Comparison of ENCODE assay signal across 8 cellular contexts in the genomic region with DNA sequence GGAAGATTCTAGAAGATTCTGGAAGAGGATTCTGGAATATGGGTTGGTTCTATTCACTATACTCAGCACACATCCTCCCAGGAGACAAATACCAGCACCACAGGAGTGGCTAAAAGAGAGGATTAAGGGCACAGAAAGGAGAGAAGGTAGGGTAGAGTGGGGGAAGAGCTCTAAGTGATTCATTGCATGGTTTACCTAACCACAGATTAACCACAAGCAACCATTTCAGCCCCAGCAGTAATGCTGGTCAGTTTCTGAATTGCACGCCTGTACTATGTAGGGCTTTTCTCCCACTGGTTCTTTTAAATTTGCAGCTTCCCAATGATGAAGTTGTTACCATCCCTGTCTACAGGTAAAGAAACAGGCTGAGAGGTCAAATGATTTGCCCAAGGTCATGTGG.
DNase-seq lines count a peak whose midpoint lies in the region; ATAC-seq and TF ChIP-seq lines count a peak whose summit lies in the region.
"Had no signal": no experiment of that assay in that cellular context is flagged by ENCODE, and none has a peak within 500 bp of the region (broad histone marks: within the 10 kb centered on the region; RNA-seq: fewer than 3 reads in every experiment).

No MANE protein-coding gene starts in this region.

- ATAC-seq in GM18909 (IDR thresholded peaks at IDR 0.05; ENCODE audit: poor library complexity, unreplicated experiment) (peak; percentile 85), HG03066 (IDR thresholded peaks at IDR 0.05; ENCODE audit: low read depth, unreplicated experiment) (peak; percentile 70)
- ATAC-seq: WTC11 had no signal

- no peak overlapping the region for H2AFZ ChIP-seq in smooth muscle cell (ENCODE audit: low read depth)

- H3K27me3 ChIP-seq in SJCRH30 (no peaks in the 10 kb centered on the region), smooth muscle cell (ENCODE audit: low read depth) (no peaks in the 10 kb centered on the region)

- WGBS in smooth muscle cell (ENCODE audit: low lambda C conversion rate): 11% methylated on average over 1 of the region's 1 CpG

- H3K27ac ChIP-seq in SJCRH30 (no peak overlapping the region), smooth muscle cell (ENCODE audit: low read depth) (no peak overlapping the region)

- DNase-seq in SJCRH30 (peak; percentile 61 to 84), smooth muscle cell (lab: John Stamatoyannopoulos, UW; ENCODE audit: unreplicated experiment) (no peak), T1000 (lab: John Stamatoyannopoulos, UW) (no peak), Ammon's horn (ENCODE audit: low spot score) (no peak), amniotic stem cell (lab: John Stamatoyannopoulos, UW) (no peak)

- H3K4me1 ChIP-seq in SJCRH30 (peaks cover 31% of the 10 kb centered on the region), smooth muscle cell (ENCODE audit: low read depth) (peaks cover 9% of the 10 kb centered on the region)

- no peaks in the 10 kb centered on the region for H3F3A ChIP-seq in smooth muscle cell (ENCODE audit: low read depth)

- H3K79me2 ChIP-seq in smooth muscle cell (ENCODE audit: low read depth): no peaks in the 10 kb centered on the region

- no peaks in the 10 kb centered on the region for H3K9me3 ChIP-seq in SJCRH30 (replicated peaks)
- H3K9me3 ChIP-seq in smooth muscle cell (replicated peaks; ENCODE audit: low read depth): no peaks in the 10 kb centered on the region

- peak overlapping the region; percentile 33 for H3K4me2 ChIP-seq in smooth muscle cell

- H3K9ac ChIP-seq in smooth muscle cell (ENCODE audit: low read depth): no peak overlapping the region

- H4K20me1 ChIP-seq in smooth muscle cell (ENCODE audit: low read depth): no peaks in the 10 kb centered on the region

- TF ChIP-seq CTCF in smooth muscle cell (IDR thresholded peaks at IDR 0.05; ENCODE audit: borderline replicate concordance, insufficient read depth, poor library complexity, severe bottlenecking): no peak

- H3K36me3 ChIP-seq in SJCRH30 (no peaks in the 10 kb centered on the region), smooth muscle cell (ENCODE audit: low read depth) (no peaks in the 10 kb centered on the region)

- no peak overlapping the region for H3K4me3 ChIP-seq in SJCRH30
- H3K4me3 ChIP-seq in smooth muscle cell: no peak overlapping the region

Comparison
In these comparisons a context has a peak if more than half of its experiments do, and no peak if none do; other contexts are left out.
1. DNase-seq: peak in SJCRH30 (2 of 2); none in smooth muscle cell (single experiment), T1000 (single experiment), Ammon's horn (single experiment) and amniotic stem cell (single experiment).